11 cellular contexts compared by ENCODE assay signal in the genomic region with DNA sequence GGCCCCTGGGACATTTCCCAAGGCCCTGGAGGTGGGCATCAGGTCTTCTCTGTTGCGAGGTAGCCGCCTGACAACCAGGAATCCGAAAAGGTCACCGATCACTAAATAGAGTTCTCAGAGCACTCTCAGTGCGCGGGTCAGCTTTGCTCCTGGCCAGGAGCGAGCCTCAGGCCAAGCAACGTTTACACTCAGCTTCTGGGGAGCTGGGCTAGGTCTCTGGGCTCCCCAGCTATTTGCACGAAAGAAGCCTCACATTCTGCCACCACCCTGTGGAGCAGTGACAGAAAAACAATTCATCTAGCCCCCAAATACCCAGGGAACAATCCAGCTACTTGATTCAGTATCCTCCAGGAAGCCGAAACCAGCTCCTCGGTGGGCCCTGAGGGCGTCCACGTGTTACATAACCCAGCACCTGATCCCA. TPM values are rescaled to one million over a fixed set of nuclear protein-coding genes. Genes with fewer than 3 reads are reported as not detected.
A peak's percentile ranks its signal among the peaks of the same experiment; 100 is the strongest.
DNase-seq lines count a peak whose midpoint lies in the region; ATAC-seq and TF ChIP-seq lines count a peak whose summit lies in the region.
"Had no signal": no experiment of that assay in that cellular context is flagged by ENCODE, and none has a peak within 500 bp of the region (broad histone marks: within the 10 kb centered on the region; RNA-seq: fewer than 3 reads in every experiment).

No MANE protein-coding gene starts in this region.

- no peak for TF ChIP-seq POLR2A in right lobe of liver (IDR thresholded peaks at IDR 0.05)

- no peaks in the 10 kb centered on the region for H3K9me2 ChIP-seq in Karpas-422 (replicated peaks; ENCODE audit: insufficient read depth, low read length)

- no peak overlapping the region for H2AFZ ChIP-seq in Karpas-422 (ENCODE audit: low read length)

- peak; percentile 22 for DNase-seq in Karpas-422
- peak; percentile 2 for DNase-seq in coronary artery (ENCODE audit: low spot score)
- no peak for DNase-seq in right lobe of liver
- DNase-seq in superior temporal gyrus (ENCODE audit: extremely low spot score) = peak; percentile 58
- no peak for DNase-seq in HuH-7 (ENCODE audit: low spot score)
- DNase-seq in stimulated activated CD4-positive, alpha-beta T cell treated with anti-CD3 and anti-CD28 coated beads, Interleukin-4, amount 100 ng/mL, for 4 hours = no peak
- no peak for DNase-seq in activated CD4-positive, alpha-beta memory T cell treated with anti-CD3 and anti-CD28 coated beads for 36 hours
- DNase-seq: activated gamma-delta T cell; effector memory CD4-positive, alpha-beta T cell; NCI-H1092 treated with DMSO at 0.1 percent for 48 hours had no signal

- H3K4me1 Mint-ChIP-seq in activated CD4-positive, alpha-beta memory T cell treated with anti-CD3 and anti-CD28 coated beads for 36 hours (ENCODE audit: low read depth) = peaks cover 3% of the 10 kb centered on the region

- H3K27me3 ChIP-seq in Karpas-422 (ENCODE audit: low read length) (no peaks in the 10 kb centered on the region), right lobe of liver (no peaks in the 10 kb centered on the region)

- H3K9me3 ChIP-seq in Karpas-422 (ENCODE audit: low read length) = no peaks in the 10 kb centered on the region
- no peaks in the 10 kb centered on the region for H3K9me3 ChIP-seq in right lobe of liver

- POLR2A ChIA-PET in activated CD4-positive, alpha-beta memory T cell treated with anti-CD3 and anti-CD28 coated beads for 36 hours (lab: Charles Lee) = no interaction called here

- H3K4me3 ChIP-seq in Karpas-422 (ENCODE audit: low read length) = no peak overlapping the region
- H3K4me3 ChIP-seq in coronary artery = no peak overlapping the region
- no peak overlapping the region for H3K4me3 ChIP-seq in right lobe of liver

- H3K4me3 Mint-ChIP-seq in activated CD4-positive, alpha-beta memory T cell treated with anti-CD3 and anti-CD28 coated beads for 36 hours = no peak overlapping the region
- H3K4me3 Mint-ChIP-seq: stimulated activated memory B cell treated with anti-CD40 and anti-IgM and Interleukin-4, amounts not matched to agents 10 μg/mL and 1 μg/mL and 100 μg/mL, for 72 hours had no signal

- CTCF ChIA-PET in activated CD4-positive, alpha-beta memory T cell treated with anti-CD3 and anti-CD28 coated beads for 36 hours (lab: Charles Lee) = interaction anchor here (0.6 kb wide), 1 partner anchor 367 kb away, joined by 3 read pairs; no protein-coding TSS in a partner anchor

- H3K4me1 ChIP-seq in Karpas-422 (ENCODE audit: low read length) (no peaks in the 10 kb centered on the region), right lobe of liver (peaks cover 0 to 25% (median 7%) of the 10 kb centered on the region in 4 donors)

- peaks cover 37% of the 10 kb centered on the region for H3K27me3 Mint-ChIP-seq in activated CD4-positive, alpha-beta memory T cell treated with anti-CD3 and anti-CD28 coated beads for 36 hours

- intact Hi-C loops in right lobe of liver (cut with DNase I) = no loop called here
- intact Hi-C loops in activated CD4-positive, alpha-beta memory T cell treated with anti-CD3 and anti-CD28 coated beads for 36 hours (cut with micrococcal nuclease) = no loop called here

- no peak for TF ChIP-seq CTCF in coronary artery (IDR thresholded peaks at IDR 0.05)
- TF ChIP-seq CTCF in right lobe of liver (IDR thresholded peaks at IDR 0.05) = no peak

- no peaks in the 10 kb centered on the region for H3K36me3 Mint-ChIP-seq in activated CD4-positive, alpha-beta memory T cell treated with anti-CD3 and anti-CD28 coated beads for 36 hours
- H3K36me3 Mint-ChIP-seq: stimulated activated memory B cell treated with anti-CD40 and anti-IgM and Interleukin-4, amounts not matched to agents 10 μg/mL and 1 μg/mL and 100 μg/mL, for 72 hours had no signal

- H3K36me3 ChIP-seq in Karpas-422 (ENCODE audit: insufficient read depth, low read length) (no peaks in the 10 kb centered on the region), right lobe of liver (no peaks in the 10 kb centered on the region)

- H4K20me1 ChIP-seq in Karpas-422 (ENCODE audit: insufficient read depth, low read depth, low read length) = no peaks in the 10 kb centered on the region

- no peaks in the 10 kb centered on the region for H3K9me3 Mint-ChIP-seq in activated CD4-positive, alpha-beta memory T cell treated with anti-CD3 and anti-CD28 coated beads for 36 hours
- H3K9me3 Mint-ChIP-seq: stimulated activated memory B cell treated with anti-CD40 and anti-IgM and Interleukin-4, amounts not matched to agents 10 μg/mL and 1 μg/mL and 100 μg/mL, for 72 hours had no signal

- H3K27ac ChIP-seq in Karpas-422 (ENCODE audit: low read length) = no peak overlapping the region
- H3K27ac ChIP-seq in coronary artery = no peak overlapping the region
- H3K27ac ChIP-seq in right lobe of liver = peak overlapping the region; percentile 74 to 96 (median 94)

- no peak overlapping the region for H3K9ac ChIP-seq in Karpas-422 (ENCODE audit: low read length)

- 30% methylated on average over 7 of the region's 13 CpGs for WGBS in right lobe of liver (ENCODE audit: insufficient coverage, low coverage, low lambda C conversion rate, missing lambda C conversion rate)

- no peaks in the 10 kb centered on the region for H3K79me2 ChIP-seq in Karpas-422 (ENCODE audit: low read length)

- no peak overlapping the region for H3K27ac Mint-ChIP-seq in activated CD4-positive, alpha-beta memory T cell treated with anti-CD3 and anti-CD28 coated beads for 36 hours
- H3K27ac Mint-ChIP-seq: stimulated activated memory B cell treated with anti-CD40 and anti-IgM and Interleukin-4, amounts not matched to agents 10 μg/mL and 1 μg/mL and 100 μg/mL, for 72 hours had no signal

- peak; percentile 6 to 42 (median 24) for ATAC-seq in right lobe of liver
- ATAC-seq: stimulated activated memory B cell treated with anti-CD40 and anti-IgM and Interleukin-4, amounts not matched to agents 10 μg/mL and 1 μg/mL and 100 μg/mL, for 72 hours had no signal

- H3K4me2 ChIP-seq in Karpas-422 (ENCODE audit: low read depth, low read length, poor library complexity, severe bottlenecking) = no peak overlapping the region

RNA-seq across cellular contexts. Expression of gene SH3BP4, which starts 3.3 kb away (rescaled TPM):
- total RNA-seq in Karpas-422 (2014; rRNA removed; shearing (Covaris generic); ENCODE audit: low replicate concordance) = not detected in 2 replicates
- 10 to 100 TPM; 18.8 to 30.4 (median 26.3) TPM for total RNA-seq in right lobe of liver
- under 1 TPM; 0.10 to 0.46 TPM for total RNA-seq in activated CD4-positive, alpha-beta memory T cell treated with anti-CD3 and anti-CD28 coated beads for 36 hours

Comparison
In these comparisons a context has a peak if more than half of its experiments do, and no peak if none do; other contexts are left out.
1. DNase-seq: peak in Karpas-422 (single experiment), coronary artery (single experiment) and superior temporal gyrus (single experiment); none in right lobe of liver (0 of 3), HuH-7 (single experiment), stimulated activated CD4-positive, alpha-beta T cell treated with anti-CD3 and anti-CD28 coated beads, Interleukin-4, amount 100 ng/mL, for 4 hours (0 of 2) and activated CD4-positive, alpha-beta memory T cell treated with anti-CD3 and anti-CD28 coated beads for 36 hours (single experiment).
2. H3K27ac ChIP-seq: peak in right lobe of liver (3 of 3); none in Karpas-422 (single experiment) and coronary artery (0 of 2).
3. RNA of gene SH3BP4, which starts 3.3 kb away (total RNA-seq): 18.8 to 30.4 TPM in right lobe of liver; 0.10 to 0.46 TPM in activated CD4-positive, alpha-beta memory T cell treated with anti-CD3 and anti-CD28 coated beads for 36 hours and not detected in Karpas-422; every median in the first group is over 10 times any median in the second.